In genomic region chr2:23385748-23386421, GRCh38 we compare ENCODE assay signal across 8 cellular contexts. TPM values are rescaled to one million over a fixed set of nuclear protein-coding genes. Genes with fewer than 3 reads are reported as not detected.
DNase-seq lines count a peak whose midpoint lies in the region; ATAC-seq and TF ChIP-seq lines count a peak whose summit lies in the region.

No MANE protein-coding gene starts in this region.

- peak overlapping the region; percentile 93 for H3K4me3 ChIP-seq in SJCRH30

- H3K4me1 Mint-ChIP-seq in natural killer cell = peaks cover 15% of the 10 kb centered on the region in 2 donors

- H3K4me3 Mint-ChIP-seq in natural killer cell = peak overlapping the region; percentile 86

- DNase-seq in AG08395 (ENCODE audit: low spot score) (peak; percentile 55), SJCRH30 (peak; percentile 50 to 58), epithelial cell of prostate (ENCODE audit: low read depth, low spot score) (no peak), natural killer cell (no peak), NOMO-1 treated with DMSO at 0.1 percent for 48 hours (lab: John Stamatoyannopoulos, UW; ENCODE audit: unreplicated experiment) (no peak), dedifferentiated amniotic fluid mesenchymal stem cell (ENCODE audit: extremely low spot score) (no peak)

- no peaks in the 10 kb centered on the region for H3K9me3 Mint-ChIP-seq in natural killer cell

- H3K27me3 ChIP-seq in SJCRH30 = no peaks in the 10 kb centered on the region

- peaks cover 38% of the 10 kb centered on the region for H3K4me1 ChIP-seq in SJCRH30

- no peaks in the 10 kb centered on the region for H3K36me3 Mint-ChIP-seq in natural killer cell

- H3K9me3 ChIP-seq in SJCRH30 (replicated peaks) = no peaks in the 10 kb centered on the region

- peaks cover 13% of the 10 kb centered on the region; the same call in 1 of the 2 replicates for H3K36me3 ChIP-seq in SJCRH30

- peak; percentile 28 for ATAC-seq in GM18498 (IDR thresholded peaks at IDR 0.05; ENCODE audit: unreplicated experiment)
- ATAC-seq in HG02885 (IDR thresholded peaks at IDR 0.05; ENCODE audit: poor library complexity, unreplicated experiment) = peak; percentile 24
- peak in 1 of 3 donors; percentile 17 for ATAC-seq in natural killer cell

- intact Hi-C loops in natural killer cell (cut with micrococcal nuclease) = no loop called here

- TF ChIP-seq CTCF in natural killer cell (IDR thresholded peaks at IDR 0.05) = no peak

- no peak overlapping the region for H3K27ac Mint-ChIP-seq in natural killer cell

- H3K27ac ChIP-seq in SJCRH30 (peak overlapping the region; percentile 40; the same call in 1 of the 2 replicates), epithelial cell of prostate (peak overlapping the region; percentile 33)

- peaks cover 61 to 65% of the 10 kb centered on the region in 2 donors for H3K27me3 Mint-ChIP-seq in natural killer cell (ENCODE audit: low read depth in 2 of 2)

RNA-seq across cellular contexts. Expression of gene KLHL29, which starts 0.9 kb away (rescaled TPM):
- 30.8 and 34.1 TPM in 2 replicates for total RNA-seq in SJCRH30 (2014; rRNA removed; shearing (Covaris generic))
- under 1 TPM; 0.24 to 0.43 (median 0.33) TPM for total RNA-seq in natural killer cell

Comparison
In these comparisons a context has a peak if more than half of its experiments do, and no peak if none do; other contexts are left out.
1. DNase-seq: peak in AG08395 (single experiment) and SJCRH30 (2 of 2); none in epithelial cell of prostate (single experiment), natural killer cell (single experiment), NOMO-1 treated with DMSO at 0.1 percent for 48 hours (single experiment) and dedifferentiated amniotic fluid mesenchymal stem cell (single experiment).
2. RNA of gene KLHL29, which starts 0.9 kb away (total RNA-seq): 30.8 to 34.1 TPM in SJCRH30; 0.24 to 0.43 TPM in natural killer cell; every median in the first group is over 10 times any median in the second.